19 cellular contexts compared by ENCODE assay signal in genomic region chr5:141490771-141491170, GRCh38. TPM values are rescaled to one million over a fixed set of nuclear protein-coding genes. Genes with fewer than 3 reads are reported as not detected.
DNase-seq lines count a peak whose midpoint lies in the region; ATAC-seq, FAIRE-seq and TF ChIP-seq lines count a peak whose summit lies in the region.
"Had no signal": no experiment of that assay in that cellular context is flagged by ENCODE, and none has a peak within 500 bp of the region (broad histone marks: within the 10 kb centered on the region; RNA-seq: fewer than 3 reads in every experiment).

No MANE protein-coding gene starts in this region.

- FAIRE-seq in D721Med (lab: Jason Lieb, UNC): no peak
- FAIRE-seq: HTR-8/SVneo, K562 had no signal

- peaks cover 2% of the 10 kb centered on the region for H3K4me1 Mint-ChIP-seq in activated CD4-positive, alpha-beta T cell treated with anti-CD3 and anti-CD28 coated beads, Interleukin-2, amount 10 ng/mL, durations not matched to agents 24 days and 14 days
- H3K4me1 Mint-ChIP-seq in activated CD4-positive, alpha-beta T cell treated with anti-CD3 and anti-CD28 coated beads, Interleukin-2, amount 10 ng/mL, durations not matched to agents 7 days and 5 days: peaks cover 6% of the 10 kb centered on the region
- H3K4me1 Mint-ChIP-seq in endothelial cell (ENCODE audit: unreplicated experiment) (peaks cover 40% of the 10 kb centered on the region), progenitor cell of endocrine pancreas (ENCODE audit: low read depth) (peaks cover 8% of the 10 kb centered on the region)

- TF ChIP-seq CTCF in endothelial cell (IDR thresholded peaks at IDR 0.05; ENCODE audit: unreplicated experiment): no peak
- TF ChIP-seq CTCF in progenitor cell of endocrine pancreas (IDR thresholded peaks at IDR 0.05; ENCODE audit: unreplicated experiment): no peak
- no peak for TF ChIP-seq CTCF in D721Med (IDR thresholded peaks at IDR 0.05; ENCODE audit: insufficient read depth, missing control alignments)

- no peak overlapping the region for H3K27ac Mint-ChIP-seq in activated CD4-positive, alpha-beta T cell treated with anti-CD3 and anti-CD28 coated beads, Interleukin-2, amount 10 ng/mL, durations not matched to agents 24 days and 14 days
- H3K27ac Mint-ChIP-seq in activated CD4-positive, alpha-beta T cell treated with anti-CD3 and anti-CD28 coated beads, Interleukin-2, amount 10 ng/mL, durations not matched to agents 7 days and 5 days: no peak overlapping the region
- no peak overlapping the region for H3K27ac Mint-ChIP-seq in endothelial cell (ENCODE audit: unreplicated experiment)
- peak overlapping the region; percentile 52 for H3K27ac Mint-ChIP-seq in progenitor cell of endocrine pancreas
- H3K27ac Mint-ChIP-seq: H9 had no signal

- H3K27me3 Mint-ChIP-seq in activated CD4-positive, alpha-beta T cell treated with anti-CD3 and anti-CD28 coated beads, Interleukin-2, amount 10 ng/mL, durations not matched to agents 24 days and 14 days: peaks cover 68% of the 10 kb centered on the region
- H3K27me3 Mint-ChIP-seq in activated CD4-positive, alpha-beta T cell treated with anti-CD3 and anti-CD28 coated beads, Interleukin-2, amount 10 ng/mL, durations not matched to agents 7 days and 5 days: peaks cover 79% of the 10 kb centered on the region
- H3K27me3 Mint-ChIP-seq in endothelial cell (ENCODE audit: unreplicated experiment) (peaks cover 20% of the 10 kb centered on the region), progenitor cell of endocrine pancreas (peaks cover 33% of the 10 kb centered on the region)

- DNase-seq in activated CD4-positive, alpha-beta T cell treated with anti-CD3 and anti-CD28 coated beads, Interleukin-2, amount 10 ng/mL, durations not matched to agents 24 days and 14 days: peak; percentile 49
- DNase-seq in activated CD4-positive, alpha-beta T cell treated with anti-CD3 and anti-CD28 coated beads, Interleukin-2, amount 10 ng/mL, durations not matched to agents 7 days and 5 days: no peak
- no peak for DNase-seq in endothelial cell (ENCODE audit: low spot score)
- no peak for DNase-seq in progenitor cell of endocrine pancreas (ENCODE audit: low spot score, unreplicated experiment)
- DNase-seq in T-helper 2 cell: no peak
- DNase-seq in D721Med (ENCODE audit: insufficient read length, low spot score): no peak
- DNase-seq: BE2C; CD8-positive, alpha-beta memory T cell; GF-D8; H9; NCI-H187; NCI-H526 treated with DMSO at 0.1 percent for 48 hours; SHP77 treated with DMSO at 0.1 percent for 48 hours had no signal

- CTCF ChIA-PET in activated CD4-positive, alpha-beta T cell treated with anti-CD3 and anti-CD28 coated beads, Interleukin-2, amount 10 ng/mL, durations not matched to agents 7 days and 5 days (lab: Charles Lee): interaction anchor here (2.9 kb wide), 1 partner anchor 21 kb away, joined by 13 read pairs; no protein-coding TSS in a partner anchor

- POLR2A ChIA-PET in activated CD4-positive, alpha-beta T cell treated with anti-CD3 and anti-CD28 coated beads, Interleukin-2, amount 10 ng/mL, durations not matched to agents 7 days and 5 days (lab: Charles Lee): no interaction called here

- no peaks in the 10 kb centered on the region for H3K36me3 Mint-ChIP-seq in activated CD4-positive, alpha-beta T cell treated with anti-CD3 and anti-CD28 coated beads, Interleukin-2, amount 10 ng/mL, durations not matched to agents 24 days and 14 days (ENCODE audit: low read depth)
- peaks cover 2% of the 10 kb centered on the region for H3K36me3 Mint-ChIP-seq in activated CD4-positive, alpha-beta T cell treated with anti-CD3 and anti-CD28 coated beads, Interleukin-2, amount 10 ng/mL, durations not matched to agents 7 days and 5 days (ENCODE audit: low read depth)
- H3K36me3 Mint-ChIP-seq in endothelial cell (ENCODE audit: low read depth, unreplicated experiment) (peaks cover 56% of the 10 kb centered on the region), progenitor cell of endocrine pancreas (ENCODE audit: insufficient read depth) (peaks cover 7% of the 10 kb centered on the region)
- H3K36me3 Mint-ChIP-seq: CD8-positive, alpha-beta memory T cell had no signal

- ATAC-seq in activated CD4-positive, CD25-positive, alpha-beta regulatory T cell treated with anti-CD3 and anti-CD28 coated beads, Interleukin-2, amount 50 U/mL, for 24 hours: no peak
- ATAC-seq: K562 had no signal

- no peaks in the 10 kb centered on the region for H3K9me3 Mint-ChIP-seq in activated CD4-positive, alpha-beta T cell treated with anti-CD3 and anti-CD28 coated beads, Interleukin-2, amount 10 ng/mL, durations not matched to agents 24 days and 14 days
- peaks cover 2% of the 10 kb centered on the region for H3K9me3 Mint-ChIP-seq in activated CD4-positive, alpha-beta T cell treated with anti-CD3 and anti-CD28 coated beads, Interleukin-2, amount 10 ng/mL, durations not matched to agents 7 days and 5 days
- H3K9me3 Mint-ChIP-seq in endothelial cell (ENCODE audit: unreplicated experiment): no peaks in the 10 kb centered on the region
- no peaks in the 10 kb centered on the region for H3K9me3 Mint-ChIP-seq in progenitor cell of endocrine pancreas (ENCODE audit: low read depth)
- H3K9me3 Mint-ChIP-seq: H9 had no signal

- intact Hi-C loops in activated CD4-positive, alpha-beta T cell treated with anti-CD3 and anti-CD28 coated beads, Interleukin-2, amount 10 ng/mL, durations not matched to agents 24 days and 14 days (cut with micrococcal nuclease): no loop called here

- no peak overlapping the region for H3K4me3 Mint-ChIP-seq in activated CD4-positive, alpha-beta T cell treated with anti-CD3 and anti-CD28 coated beads, Interleukin-2, amount 10 ng/mL, durations not matched to agents 24 days and 14 days
- no peak overlapping the region for H3K4me3 Mint-ChIP-seq in activated CD4-positive, alpha-beta T cell treated with anti-CD3 and anti-CD28 coated beads, Interleukin-2, amount 10 ng/mL, durations not matched to agents 7 days and 5 days
- H3K4me3 Mint-ChIP-seq in endothelial cell (ENCODE audit: unreplicated experiment): peak overlapping the region; percentile 78
- H3K4me3 Mint-ChIP-seq in progenitor cell of endocrine pancreas (ENCODE audit: low read depth): no peak overlapping the region
- H3K4me3 Mint-ChIP-seq: H9 had no signal

- H3K27ac ChIP-seq in angular gyrus (ENCODE audit: low read depth, low read length): peak overlapping the region; percentile 80
- H3K27ac ChIP-seq: 22Rv1, HL-60 had no signal

RNA-seq across cellular contexts. Expression of gene PCDHGC5, which starts 1.9 kb away (rescaled TPM):
- not detected in 2 replicates for total RNA-seq in activated CD4-positive, alpha-beta T cell treated with anti-CD3 and anti-CD28 coated beads, Interleukin-2, amount 10 ng/mL, durations not matched to agents 24 days and 14 days
- not detected for total RNA-seq in activated CD4-positive, alpha-beta T cell treated with anti-CD3 and anti-CD28 coated beads, Interleukin-2, amount 10 ng/mL, durations not matched to agents 7 days and 5 days
- total RNA-seq in endothelial cell (ENCODE audit: unreplicated experiment) (2.9 TPM), progenitor cell of endocrine pancreas (1.2 and 1.3 TPM in 2 replicates)
- total RNA-seq: CD8-positive, alpha-beta memory T cell; K562 had no signal

RNA-seq across cellular contexts. Expression of gene PCDHGC4, which starts 5.9 kb away (rescaled TPM):
- not detected in 2 replicates for total RNA-seq in activated CD4-positive, alpha-beta T cell treated with anti-CD3 and anti-CD28 coated beads, Interleukin-2, amount 10 ng/mL, durations not matched to agents 24 days and 14 days
- total RNA-seq in activated CD4-positive, alpha-beta T cell treated with anti-CD3 and anti-CD28 coated beads, Interleukin-2, amount 10 ng/mL, durations not matched to agents 7 days and 5 days: not detected
- total RNA-seq in endothelial cell (ENCODE audit: unreplicated experiment) (3.5 TPM), progenitor cell of endocrine pancreas (3.0 and 3.8 TPM in 2 replicates)
- total RNA-seq: CD8-positive, alpha-beta memory T cell had no signal

RNA-seq across cellular contexts. Expression of gene PCDHGC3, which starts 15.0 kb away (rescaled TPM):
- 0.24 and 0.58 TPM in 2 replicates for total RNA-seq in activated CD4-positive, alpha-beta T cell treated with anti-CD3 and anti-CD28 coated beads, Interleukin-2, amount 10 ng/mL, durations not matched to agents 24 days and 14 days
- total RNA-seq in activated CD4-positive, alpha-beta T cell treated with anti-CD3 and anti-CD28 coated beads, Interleukin-2, amount 10 ng/mL, durations not matched to agents 7 days and 5 days: not detected
- total RNA-seq in endothelial cell (ENCODE audit: unreplicated experiment) (68.2 TPM), progenitor cell of endocrine pancreas (25.8 and 29.7 TPM in 2 replicates)

Comparison
In these comparisons a context has a peak if more than half of its experiments do, and no peak if none do; other contexts are left out.
1. RNA of gene PCDHGC3, which starts 15.0 kb away (total RNA-seq): 68.2 TPM in endothelial cell (single experiment) and 25.8 to 29.7 TPM in progenitor cell of endocrine pancreas; 0.24 to 0.58 TPM in activated CD4-positive, alpha-beta T cell treated with anti-CD3 and anti-CD28 coated beads, Interleukin-2, amount 10 ng/mL, durations not matched to agents 24 days and 14 days and not detected in activated CD4-positive, alpha-beta T cell treated with anti-CD3 and anti-CD28 coated beads, Interleukin-2, amount 10 ng/mL, durations not matched to agents 7 days and 5 days; every median in the first group is over 10 times any median in the second.